Comparison of ENCODE assay signal across 17 cellular contexts in genomic region chr4:13539047-13539720, GRCh38. TPM values are rescaled to one million over a fixed set of nuclear protein-coding genes. Genes with fewer than 3 reads are reported as not detected.
DNase-seq lines count a peak whose midpoint lies in the region; ATAC-seq and TF ChIP-seq lines count a peak whose summit lies in the region.
"Had no signal": no experiment of that assay in that cellular context is flagged by ENCODE, and none has a peak within 500 bp of the region (broad histone marks: within the 10 kb centered on the region; RNA-seq: fewer than 3 reads in every experiment).

No MANE protein-coding gene starts in this region.

- H3K4me3 ChIP-seq in left ventricle myocardium inferior (peak overlapping the region; percentile 6), heart right ventricle (peak overlapping the region in 1 of 10 donors; percentile 6), transverse colon (peak overlapping the region in 3 of 4 donors; percentile 9 to 88 (median 10))

- H3K4me1 Mint-ChIP-seq in activated B cell treated with CpG ODN at 0.5 μM for 24 hours = peaks cover 21% of the 10 kb centered on the region
- peaks cover 3% of the 10 kb centered on the region for H3K4me1 Mint-ChIP-seq in memory B cell

- H3K9me3 ChIP-seq in left ventricle myocardium inferior (replicated peaks) (no peaks in the 10 kb centered on the region), heart right ventricle (no peaks in the 10 kb centered on the region), transverse colon (no peaks in the 10 kb centered on the region)

- peak overlapping the region; percentile 24 for H3K27ac Mint-ChIP-seq in activated B cell treated with CpG ODN at 0.5 μM for 24 hours
- H3K27ac Mint-ChIP-seq in memory B cell = peak overlapping the region; percentile 53

- DNase-seq in left ventricle myocardium inferior (no peak), heart right ventricle (no peak), activated B cell treated with CpG ODN at 0.5 μM for 24 hours (no peak), memory B cell (ENCODE audit: low spot score in 2 of 2) (peak in 1 of 2 donors; percentile 10), transverse colon (no peak)
- DNase-seq in stimulated activated naive CD4-positive, alpha-beta T cell (lab: John Stamatoyannopoulos, UW) = no peak
- DNase-seq: activated CD4-positive, alpha-beta T cell treated with anti-CD3 and anti-CD28 coated beads, Interleukin-2, amount 10 ng/mL, durations not matched to agents 7 days and 5 days; C1 segment of cervical spinal cord; cerebellar nuclear complex; hypothalamus; NCI-H1092 treated with DMSO at 0.1 percent for 48 hours; NCI-H446 treated with DMSO at 0.1 percent for 48 hours had no signal

- no peak for TF ChIP-seq CTCF in left ventricle myocardium inferior (IDR thresholded peaks at IDR 0.05; ENCODE audit: borderline replicate concordance)
- no peak for TF ChIP-seq CTCF in heart right ventricle (IDR thresholded peaks at IDR 0.05)
- TF ChIP-seq CTCF in activated B cell treated with CpG ODN at 0.5 μM for 24 hours (IDR thresholded peaks at IDR 0.05) = no peak
- TF ChIP-seq CTCF in transverse colon (IDR thresholded peaks at IDR 0.05) = no peak

- peaks cover 2% of the 10 kb centered on the region for H3K9me3 Mint-ChIP-seq in activated B cell treated with CpG ODN at 0.5 μM for 24 hours
- peaks cover 2% of the 10 kb centered on the region for H3K9me3 Mint-ChIP-seq in memory B cell

- no peak overlapping the region for H3K27ac ChIP-seq in left ventricle myocardium inferior (replicated peaks)
- H3K27ac ChIP-seq in heart right ventricle = no peak overlapping the region
- H3K27ac ChIP-seq in transverse colon = peak overlapping the region; percentile 49 to 94 (median 84)
- H3K27ac ChIP-seq: parathyroid adenoma had no signal

- 2% methylated on average over 26 of the region's 26 CpGs for WGBS in heart right ventricle, 2 donors
- WGBS in transverse colon (ENCODE audit: low coverage in 1 of 2), 2 donors = 19 to 22% methylated on average over 14 to 26 of the region's 26 CpGs

- intact Hi-C loops in left ventricle myocardium inferior (cut with micrococcal nuclease) = no loop called here
- intact Hi-C loops in heart right ventricle (cut with DNase I) = no loop called here
- intact Hi-C loops in activated B cell treated with CpG ODN at 0.5 μM for 24 hours (cut with micrococcal nuclease) = loop anchor here (1.0 kb wide), 2 partner anchors 8 kb away; no protein-coding TSS in a partner anchor
- intact Hi-C loops in transverse colon (cut with DNase I; ENCODE audit: low total_unique reads) = no loop called here

- CTCF ChIA-PET in activated B cell treated with CpG ODN at 0.5 μM for 24 hours (lab: Charles Lee) = no interaction called here

- no peak for TF ChIP-seq POLR2A in transverse colon (IDR thresholded peaks at IDR 0.05)

- H3K27me3 ChIP-seq in left ventricle myocardium inferior (ENCODE audit: low read depth) (peaks cover 100% of the 10 kb centered on the region), heart right ventricle (peaks cover 72 to 100% (median 100%) of the 10 kb centered on the region in 7 donors), transverse colon (peaks cover 100% of the 10 kb centered on the region)

- TF ChIP-seq EP300 in transverse colon (IDR thresholded peaks at IDR 0.05; ENCODE audit: low read depth) = no peak

- H3K27me3 Mint-ChIP-seq in activated B cell treated with CpG ODN at 0.5 μM for 24 hours = peaks cover 69% of the 10 kb centered on the region
- peaks cover 25% of the 10 kb centered on the region for H3K27me3 Mint-ChIP-seq in memory B cell

- ATAC-seq in heart right ventricle (no peak), activated B cell treated with CpG ODN at 0.5 μM for 24 hours (ENCODE audit: low read depth) (no peak), memory B cell (ENCODE audit: low read depth) (no peak), GM19467 (IDR thresholded peaks at IDR 0.05; ENCODE audit: unreplicated experiment) (no peak), HG02981 (IDR thresholded peaks at IDR 0.05; ENCODE audit: unreplicated experiment) (no peak)
- ATAC-seq: Panc1 had no signal

- peaks cover 2% of the 10 kb centered on the region for H3K36me3 Mint-ChIP-seq in activated B cell treated with CpG ODN at 0.5 μM for 24 hours (ENCODE audit: low read depth)
- H3K36me3 Mint-ChIP-seq in memory B cell = peaks cover 2% of the 10 kb centered on the region

- in situ Hi-C loops in transverse colon (cut with MboI; ENCODE audit: low pct_ligation_motif_present in 1 of 4, low pct_unique_long_range_greater_than_20kb in 1 of 4, low sequenced_read_pairs in 3 of 4) = loop anchor here in 2 of 4 donors (5.0 kb wide), 2 partner anchors 677 to 687 kb away; no protein-coding TSS in a partner anchor

- no peaks in the 10 kb centered on the region for H3K36me3 ChIP-seq in left ventricle myocardium inferior
- no peaks in the 10 kb centered on the region for H3K36me3 ChIP-seq in heart right ventricle
- H3K36me3 ChIP-seq in transverse colon = no peaks in the 10 kb centered on the region

- H3K4me1 ChIP-seq in left ventricle myocardium inferior = peaks cover 54% of the 10 kb centered on the region
- H3K4me1 ChIP-seq in heart right ventricle = peaks cover 5 to 62% (median 33%) of the 10 kb centered on the region in 9 donors
- peaks cover 0 to 18% (median 16%) of the 10 kb centered on the region in 4 donors for H3K4me1 ChIP-seq in transverse colon
- H3K4me1 ChIP-seq: parathyroid adenoma had no signal

- POLR2A ChIA-PET in activated B cell treated with CpG ODN at 0.5 μM for 24 hours (lab: Charles Lee) = no interaction called here

- H3K4me3 Mint-ChIP-seq in activated B cell treated with CpG ODN at 0.5 μM for 24 hours (no peak overlapping the region), memory B cell (no peak overlapping the region)
- H3K4me3 Mint-ChIP-seq: activated CD4-positive, alpha-beta T cell treated with anti-CD3 and anti-CD28 coated beads, Interleukin-2, amount 10 ng/mL, durations not matched to agents 7 days and 5 days had no signal

RNA-seq across cellular contexts. Expression of gene NKX3-2, which starts 5.1 kb away (rescaled TPM):
- total RNA-seq in left ventricle myocardium inferior (not detected), heart right ventricle (not detected), activated B cell treated with CpG ODN at 0.5 μM for 24 hours (not detected in 2 replicates), transverse colon (10 to 100 TPM in 1 of 4 donors, 1 to 10 TPM in 3; 3.8 to 19.5 (median 5.1) TPM)
- polyA plus RNA-seq in heart right ventricle = not detected
- total RNA-seq: activated CD4-positive, alpha-beta T cell treated with anti-CD3 and anti-CD28 coated beads, Interleukin-2, amount 10 ng/mL, durations not matched to agents 7 days and 5 days; T-helper 2 cell treated with Interferon-gamma antibody and Interleukin-4, amounts not matched to agents 100 ng/mL and 5 ng/mL, for 36 hours had no signal

RNA-seq across cellular contexts. Expression of gene RAB28, which starts 55.0 kb away (rescaled TPM):
- 25.9 TPM for total RNA-seq in left ventricle myocardium inferior
- total RNA-seq in heart right ventricle = 10 to 100 TPM; 13.5 to 27.5 (median 21.6) TPM
- 10 to 100 TPM; 12.7 to 18.9 TPM for polyA plus RNA-seq in heart right ventricle
- 16.0 and 16.9 TPM in 2 replicates for total RNA-seq in activated B cell treated with CpG ODN at 0.5 μM for 24 hours
- 10 to 100 TPM in 3 of 4 donors, 1 to 10 TPM in 1; 6.4 to 19.5 (median 17.8) TPM for total RNA-seq in transverse colon

Comparison
In these comparisons a context has a peak if more than half of its experiments do, and no peak if none do; other contexts are left out.
1. H3K27ac ChIP-seq: peak in transverse colon (4 of 4); none in left ventricle myocardium inferior (single experiment) and heart right ventricle (0 of 10).